Comparison of ENCODE assay signal across 1 cellular context in genomic region chr5:143554918-143555477, GRCh38.
TF ChIP-seq lines count a peak whose summit lies in the region.

No MANE protein-coding gene starts in this region.

TF ChIP-seq in HepG2, 621 proteins besides CTCF, POLR2A, EP300 and RAD21 (continued from another document and continues in another):
- TF ChIP-seq JARID2 (CRISPR knock-in tag; IDR thresholded peaks at IDR 0.05; ENCODE audit: insufficient replicate concordance) = peak; percentile 49
- TF ChIP-seq, protein P1, sequence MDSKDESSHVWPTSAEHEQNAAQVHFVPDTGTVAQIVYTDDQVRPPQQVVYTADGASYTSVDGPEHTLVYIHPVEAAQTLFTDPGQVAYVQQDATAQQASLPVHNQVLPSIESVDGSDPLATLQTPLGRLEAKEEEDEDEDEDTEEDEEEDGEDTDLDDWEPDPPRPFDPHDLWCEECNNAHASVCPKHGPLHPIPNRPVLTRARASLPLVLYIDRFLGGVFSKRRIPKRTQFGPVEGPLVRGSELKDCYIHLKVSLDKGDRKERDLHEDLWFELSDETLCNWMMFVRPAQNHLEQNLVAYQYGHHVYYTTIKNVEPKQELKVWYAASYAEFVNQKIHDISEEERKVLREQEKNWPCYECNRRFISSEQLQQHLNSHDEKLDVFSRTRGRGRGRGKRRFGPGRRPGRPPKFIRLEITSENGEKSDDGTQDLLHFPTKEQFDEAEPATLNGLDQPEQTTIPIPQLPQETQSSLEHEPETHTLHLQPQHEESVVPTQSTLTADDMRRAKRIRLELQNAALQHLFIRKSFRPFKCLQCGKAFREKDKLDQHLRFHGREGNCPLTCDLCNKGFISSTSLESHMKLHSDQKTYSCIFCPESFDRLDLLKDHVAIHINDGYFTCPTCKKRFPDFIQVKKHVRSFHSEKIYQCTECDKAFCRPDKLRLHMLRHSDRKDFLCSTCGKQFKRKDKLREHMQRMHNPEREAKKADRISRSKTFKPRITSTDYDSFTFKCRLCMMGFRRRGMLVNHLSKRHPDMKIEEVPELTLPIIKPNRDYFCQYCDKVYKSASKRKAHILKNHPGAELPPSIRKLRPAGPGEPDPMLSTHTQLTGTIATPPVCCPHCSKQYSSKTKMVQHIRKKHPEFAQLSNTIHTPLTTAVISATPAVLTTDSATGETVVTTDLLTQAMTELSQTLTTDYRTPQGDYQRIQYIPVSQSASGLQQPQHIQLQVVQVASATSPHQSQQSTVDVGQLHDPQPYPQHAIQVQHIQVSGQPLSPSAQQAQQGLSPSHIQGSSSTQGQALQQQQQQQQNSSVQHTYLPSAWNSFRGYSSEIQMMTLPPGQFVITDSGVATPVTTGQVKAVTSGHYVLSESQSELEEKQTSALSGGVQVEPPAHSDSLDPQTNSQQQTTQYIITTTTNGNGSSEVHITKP (CRISPR knock-in tag; IDR thresholded peaks at IDR 0.05; ENCODE audit: low read depth) = 0 out of 2 replicates have a peak, but pooled peaks have one; percentile 46
- TF ChIP-seq PHF21A (CRISPR knock-in tag; IDR thresholded peaks at IDR 0.05) = peak; percentile 51; the same call in 1 of the 2 replicates
- TF ChIP-seq ZNF710 (CRISPR knock-in tag; IDR thresholded peaks at IDR 0.05; ENCODE audit: borderline replicate concordance) = peak; percentile 83; the same call in 1 of the 2 replicates
- TF ChIP-seq ZKSCAN8 (CRISPR knock-in tag; IDR thresholded peaks at IDR 0.05; ENCODE audit: borderline replicate concordance) = peak; percentile 96
- peak; percentile 90 for TF ChIP-seq FOXP1 (IDR thresholded peaks at IDR 0.05)
- peak; percentile 100 for TF ChIP-seq FOXP1 (CRISPR knock-in tag; IDR thresholded peaks at IDR 0.05)
- TF ChIP-seq, protein P2, sequence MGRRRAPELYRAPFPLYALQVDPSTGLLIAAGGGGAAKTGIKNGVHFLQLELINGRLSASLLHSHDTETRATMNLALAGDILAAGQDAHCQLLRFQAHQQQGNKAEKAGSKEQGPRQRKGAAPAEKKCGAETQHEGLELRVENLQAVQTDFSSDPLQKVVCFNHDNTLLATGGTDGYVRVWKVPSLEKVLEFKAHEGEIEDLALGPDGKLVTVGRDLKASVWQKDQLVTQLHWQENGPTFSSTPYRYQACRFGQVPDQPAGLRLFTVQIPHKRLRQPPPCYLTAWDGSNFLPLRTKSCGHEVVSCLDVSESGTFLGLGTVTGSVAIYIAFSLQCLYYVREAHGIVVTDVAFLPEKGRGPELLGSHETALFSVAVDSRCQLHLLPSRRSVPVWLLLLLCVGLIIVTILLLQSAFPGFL (CRISPR knock-in tag; IDR thresholded peaks at IDR 0.05) = no peak
- peak; percentile 90 for TF ChIP-seq KDM4B (CRISPR knock-in tag; IDR thresholded peaks at IDR 0.05)
- peak; percentile 74; the same call in 1 of the 2 replicates for TF ChIP-seq MAX (IDR thresholded peaks at IDR 0.05)
- TF ChIP-seq MIER3 (CRISPR knock-in tag; IDR thresholded peaks at IDR 0.05; ENCODE audit: borderline replicate concordance) = peak; percentile 95; the same call in 1 of the 2 replicates
- TF ChIP-seq XRCC5 (optimal IDR thresholded peaks at IDR 0.05; ENCODE audit: low read length) = no peak
- peak; percentile 76; the same call in 1 of the 2 replicates for TF ChIP-seq HHEX (CRISPR knock-in tag; IDR thresholded peaks at IDR 0.05)
- TF ChIP-seq REL (CRISPR knock-in tag; conservative IDR thresholded peaks at IDR 0.05) = no peak
- TF ChIP-seq, protein P3, sequence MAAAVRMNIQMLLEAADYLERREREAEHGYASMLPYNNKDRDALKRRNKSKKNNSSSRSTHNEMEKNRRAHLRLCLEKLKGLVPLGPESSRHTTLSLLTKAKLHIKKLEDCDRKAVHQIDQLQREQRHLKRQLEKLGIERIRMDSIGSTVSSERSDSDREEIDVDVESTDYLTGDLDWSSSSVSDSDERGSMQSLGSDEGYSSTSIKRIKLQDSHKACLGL (CRISPR knock-in tag; IDR thresholded peaks at IDR 0.05) = no peak
- TF ChIP-seq, protein P4, sequence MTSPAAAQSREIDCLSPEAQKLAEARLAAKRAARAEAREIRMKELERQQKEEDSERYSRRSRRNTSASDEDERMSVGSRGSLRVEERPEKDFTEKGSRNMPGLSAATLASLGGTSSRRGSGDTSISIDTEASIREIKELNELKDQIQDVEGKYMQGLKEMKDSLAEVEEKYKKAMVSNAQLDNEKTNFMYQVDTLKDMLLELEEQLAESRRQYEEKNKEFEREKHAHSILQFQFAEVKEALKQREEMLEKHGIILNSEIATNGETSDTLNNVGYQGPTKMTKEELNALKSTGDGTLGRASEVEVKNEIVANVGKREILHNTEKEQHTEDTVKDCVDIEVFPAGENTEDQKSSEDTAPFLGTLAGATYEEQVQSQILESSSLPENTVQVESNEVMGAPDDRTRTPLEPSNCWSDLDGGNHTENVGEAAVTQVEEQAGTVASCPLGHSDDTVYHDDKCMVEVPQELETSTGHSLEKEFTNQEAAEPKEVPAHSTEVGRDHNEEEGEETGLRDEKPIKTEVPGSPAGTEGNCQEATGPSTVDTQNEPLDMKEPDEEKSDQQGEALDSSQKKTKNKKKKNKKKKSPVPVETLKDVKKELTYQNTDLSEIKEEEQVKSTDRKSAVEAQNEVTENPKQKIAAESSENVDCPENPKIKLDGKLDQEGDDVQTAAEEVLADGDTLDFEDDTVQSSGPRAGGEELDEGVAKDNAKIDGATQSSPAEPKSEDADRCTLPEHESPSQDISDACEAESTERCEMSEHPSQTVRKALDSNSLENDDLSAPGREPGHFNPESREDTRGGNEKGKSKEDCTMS (CRISPR knock-in tag; conservative IDR thresholded peaks at IDR 0.05) = no peak
- TF ChIP-seq MAFG (CRISPR knock-in tag; IDR thresholded peaks at IDR 0.05) = no peak
- TF ChIP-seq ZSCAN29 (CRISPR knock-in tag; conservative IDR thresholded peaks at IDR 0.05) = 0 out of 2 replicates have a peak, but pooled peaks have one; percentile 28
- peak; percentile 66; the same call in 1 of the 2 replicates for TF ChIP-seq MTA1 (CRISPR knock-in tag; IDR thresholded peaks at IDR 0.05; ENCODE audit: borderline replicate concordance)
- TF ChIP-seq, protein P5, sequence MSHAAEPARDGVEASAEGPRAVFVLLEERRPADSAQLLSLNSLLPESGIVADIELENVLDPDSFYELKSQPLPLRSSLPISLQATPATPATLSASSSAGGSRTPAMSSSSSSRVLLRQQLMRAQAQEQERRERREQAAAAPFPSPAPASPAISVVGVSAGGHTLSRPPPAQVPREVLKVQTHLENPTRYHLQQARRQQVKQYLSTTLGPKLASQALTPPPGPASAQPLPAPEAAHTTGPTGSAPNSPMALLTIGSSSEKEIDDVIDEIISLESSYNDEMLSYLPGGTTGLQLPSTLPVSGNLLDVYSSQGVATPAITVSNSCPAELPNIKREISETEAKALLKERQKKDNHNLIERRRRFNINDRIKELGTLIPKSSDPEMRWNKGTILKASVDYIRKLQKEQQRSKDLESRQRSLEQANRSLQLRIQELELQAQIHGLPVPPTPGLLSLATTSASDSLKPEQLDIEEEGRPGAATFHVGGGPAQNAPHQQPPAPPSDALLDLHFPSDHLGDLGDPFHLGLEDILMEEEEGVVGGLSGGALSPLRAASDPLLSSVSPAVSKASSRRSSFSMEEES (CRISPR knock-in tag; IDR thresholded peaks at IDR 0.05) = peak; percentile 85
- TF ChIP-seq, protein P6, sequence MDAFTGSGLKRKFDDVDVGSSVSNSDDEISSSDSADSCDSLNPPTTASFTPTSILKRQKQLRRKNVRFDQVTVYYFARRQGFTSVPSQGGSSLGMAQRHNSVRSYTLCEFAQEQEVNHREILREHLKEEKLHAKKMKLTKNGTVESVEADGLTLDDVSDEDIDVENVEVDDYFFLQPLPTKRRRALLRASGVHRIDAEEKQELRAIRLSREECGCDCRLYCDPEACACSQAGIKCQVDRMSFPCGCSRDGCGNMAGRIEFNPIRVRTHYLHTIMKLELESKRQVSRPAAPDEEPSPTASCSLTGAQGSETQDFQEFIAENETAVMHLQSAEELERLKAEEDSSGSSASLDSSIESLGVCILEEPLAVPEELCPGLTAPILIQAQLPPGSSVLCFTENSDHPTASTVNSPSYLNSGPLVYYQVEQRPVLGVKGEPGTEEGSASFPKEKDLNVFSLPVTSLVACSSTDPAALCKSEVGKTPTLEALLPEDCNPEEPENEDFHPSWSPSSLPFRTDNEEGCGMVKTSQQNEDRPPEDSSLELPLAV (CRISPR knock-in tag; conservative IDR thresholded peaks at IDR 0.05; ENCODE audit: low read depth) = no peak
- TF ChIP-seq, protein P7, sequence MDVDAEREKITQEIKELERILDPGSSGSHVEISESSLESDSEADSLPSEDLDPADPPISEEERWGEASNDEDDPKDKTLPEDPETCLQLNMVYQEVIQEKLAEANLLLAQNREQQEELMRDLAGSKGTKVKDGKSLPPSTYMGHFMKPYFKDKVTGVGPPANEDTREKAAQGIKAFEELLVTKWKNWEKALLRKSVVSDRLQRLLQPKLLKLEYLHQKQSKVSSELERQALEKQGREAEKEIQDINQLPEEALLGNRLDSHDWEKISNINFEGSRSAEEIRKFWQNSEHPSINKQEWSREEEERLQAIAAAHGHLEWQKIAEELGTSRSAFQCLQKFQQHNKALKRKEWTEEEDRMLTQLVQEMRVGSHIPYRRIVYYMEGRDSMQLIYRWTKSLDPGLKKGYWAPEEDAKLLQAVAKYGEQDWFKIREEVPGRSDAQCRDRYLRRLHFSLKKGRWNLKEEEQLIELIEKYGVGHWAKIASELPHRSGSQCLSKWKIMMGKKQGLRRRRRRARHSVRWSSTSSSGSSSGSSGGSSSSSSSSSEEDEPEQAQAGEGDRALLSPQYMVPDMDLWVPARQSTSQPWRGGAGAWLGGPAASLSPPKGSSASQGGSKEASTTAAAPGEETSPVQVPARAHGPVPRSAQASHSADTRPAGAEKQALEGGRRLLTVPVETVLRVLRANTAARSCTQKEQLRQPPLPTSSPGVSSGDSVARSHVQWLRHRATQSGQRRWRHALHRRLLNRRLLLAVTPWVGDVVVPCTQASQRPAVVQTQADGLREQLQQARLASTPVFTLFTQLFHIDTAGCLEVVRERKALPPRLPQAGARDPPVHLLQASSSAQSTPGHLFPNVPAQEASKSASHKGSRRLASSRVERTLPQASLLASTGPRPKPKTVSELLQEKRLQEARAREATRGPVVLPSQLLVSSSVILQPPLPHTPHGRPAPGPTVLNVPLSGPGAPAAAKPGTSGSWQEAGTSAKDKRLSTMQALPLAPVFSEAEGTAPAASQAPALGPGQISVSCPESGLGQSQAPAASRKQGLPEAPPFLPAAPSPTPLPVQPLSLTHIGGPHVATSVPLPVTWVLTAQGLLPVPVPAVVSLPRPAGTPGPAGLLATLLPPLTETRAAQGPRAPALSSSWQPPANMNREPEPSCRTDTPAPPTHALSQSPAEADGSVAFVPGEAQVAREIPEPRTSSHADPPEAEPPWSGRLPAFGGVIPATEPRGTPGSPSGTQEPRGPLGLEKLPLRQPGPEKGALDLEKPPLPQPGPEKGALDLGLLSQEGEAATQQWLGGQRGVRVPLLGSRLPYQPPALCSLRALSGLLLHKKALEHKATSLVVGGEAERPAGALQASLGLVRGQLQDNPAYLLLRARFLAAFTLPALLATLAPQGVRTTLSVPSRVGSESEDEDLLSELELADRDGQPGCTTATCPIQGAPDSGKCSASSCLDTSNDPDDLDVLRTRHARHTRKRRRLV (CRISPR knock-in tag; IDR thresholded peaks at IDR 0.05) = peak; percentile 56; the same call in 1 of the 2 replicates
- TF ChIP-seq MLXIP (CRISPR knock-in tag; IDR thresholded peaks at IDR 0.05; ENCODE audit: borderline replicate concordance) = 0 out of 2 replicates have a peak, but pooled peaks have one; percentile 71
- no peak for TF ChIP-seq ZFP36 (IDR thresholded peaks at IDR 0.05; ENCODE audit: borderline replicate concordance, low read depth, low read length, partially characterized antibody)
- peak; percentile 44; the same call in 1 of the 2 replicates for TF ChIP-seq ZFX (CRISPR knock-in tag; IDR thresholded peaks at IDR 0.05; ENCODE audit: low read depth)
- TF ChIP-seq PHF5A (CRISPR knock-in tag; IDR thresholded peaks at IDR 0.05; ENCODE audit: low read depth, unreplicated experiment) = peak; percentile 73
- no peak for TF ChIP-seq SIN3A (IDR thresholded peaks at IDR 0.05; ENCODE audit: borderline replicate concordance, low read depth, low read length)
- peak; percentile 38; the same call in 1 of the 2 replicates for TF ChIP-seq ZNF749 (CRISPR knock-in tag; IDR thresholded peaks at IDR 0.05; ENCODE audit: borderline replicate concordance)
